ENCODE assay signal across 13 cellular contexts in the genomic region with DNA sequence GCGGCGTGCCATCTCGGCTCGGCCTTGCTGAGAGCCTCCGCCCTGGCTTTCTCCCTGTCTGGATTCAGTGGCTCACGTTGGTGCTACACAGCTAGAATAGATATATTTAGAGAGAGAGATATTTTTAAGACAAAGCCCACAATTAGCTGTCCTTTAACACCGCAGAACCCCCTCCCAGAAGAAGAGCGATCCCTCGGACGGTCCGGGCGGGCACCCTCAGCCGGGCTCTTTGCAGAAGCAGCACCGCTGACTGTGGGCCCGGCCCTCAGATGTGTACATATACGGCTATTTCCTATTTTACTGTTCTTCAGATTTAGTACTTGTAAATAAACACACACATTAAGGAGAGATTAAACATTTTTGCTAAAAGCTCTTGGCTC.
"Had no signal": no experiment of that assay in that cellular context is flagged by ENCODE, and none has a peak within 500 bp of the region (broad histone marks: within the 10 kb centered on the region; RNA-seq: fewer than 3 reads in every experiment).

No MANE protein-coding gene starts in this region.

- H3K27ac Mint-ChIP-seq: nephron; stimulated activated naive B cell treated with anti-CD40 and anti-IgM and Interleukin-4, amounts not matched to agents 10 μg/mL and 1 μg/mL and 100 μg/mL, for 72 hours; T-helper 17 cell had no signal

- H3K27ac ChIP-seq: left lung had no signal

- H3K4me3 ChIP-seq: breast epithelium, esophagus squamous epithelium, left lung, mucosa of descending colon, ovary had no signal

- H3K9me3 Mint-ChIP-seq: nephron; stimulated activated naive B cell treated with anti-CD40 and anti-IgM and Interleukin-4, amounts not matched to agents 10 μg/mL and 1 μg/mL and 100 μg/mL, for 72 hours had no signal

- H3K4me1 Mint-ChIP-seq: stimulated activated naive B cell treated with anti-CD40 and anti-IgM and Interleukin-4, amounts not matched to agents 10 μg/mL and 1 μg/mL and 100 μg/mL, for 72 hours had no signal

- H3K27me3 ChIP-seq: breast epithelium, esophagus squamous epithelium, left lung, ovary had no signal

- ATAC-seq: stimulated activated naive B cell treated with anti-CD40 and anti-IgM and Interleukin-4, amounts not matched to agents 10 μg/mL and 1 μg/mL and 100 μg/mL, for 72 hours; T-helper 17 cell had no signal

- H3K36me3 ChIP-seq: breast epithelium, ovary had no signal

- H3K4me1 ChIP-seq: breast epithelium had no signal

- H3K4me3 Mint-ChIP-seq: nephron; stimulated activated naive B cell treated with anti-CD40 and anti-IgM and Interleukin-4, amounts not matched to agents 10 μg/mL and 1 μg/mL and 100 μg/mL, for 72 hours; T-helper 17 cell had no signal

- H3K9me3 ChIP-seq: breast epithelium, esophagus squamous epithelium, left lung, mucosa of descending colon, ovary had no signal

- DNase-seq: activated CD4-positive, CD25-positive, alpha-beta regulatory T cell; activated naive CD4-positive, alpha-beta T cell treated with anti-CD3 and anti-CD28 coated beads, Interleukin-2, amount 50 U/mL, for 16 hours; esophagus squamous epithelium; foreskin fibroblast; islet precursor cell; retina; stimulated activated naive B cell treated with anti-CD40 and anti-IgM and Interleukin-4, amounts not matched to agents 10 μg/mL and 1 μg/mL and 100 μg/mL, for 72 hours; T-helper 17 cell had no signal
